9 cellular contexts compared by ENCODE assay signal in the genomic region with DNA sequence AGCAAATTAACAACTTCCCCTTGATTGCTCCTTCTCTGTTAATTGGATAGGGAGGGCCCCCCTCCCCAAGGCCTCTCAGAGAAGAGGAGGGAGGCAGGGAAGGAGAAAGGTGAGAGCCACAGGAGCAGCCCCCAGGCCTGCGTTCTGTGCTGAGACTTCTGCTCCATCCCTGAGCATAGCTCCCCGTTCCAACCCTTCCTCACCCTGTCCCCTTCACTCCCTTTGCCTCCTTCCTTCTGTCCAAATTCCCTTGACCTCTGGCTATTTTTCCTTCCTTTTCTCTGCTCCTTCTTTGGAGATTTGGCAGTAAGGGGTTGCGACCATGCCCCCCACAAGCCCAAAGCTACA. TPM values are rescaled to one million over a fixed set of nuclear protein-coding genes. Genes with fewer than 3 reads are reported as not detected.
DNase-seq lines count a peak whose midpoint lies in the region; ATAC-seq and TF ChIP-seq lines count a peak whose summit lies in the region.
"Had no signal": no experiment of that assay in that cellular context is flagged by ENCODE, and none has a peak within 500 bp of the region (broad histone marks: within the 10 kb centered on the region; RNA-seq: fewer than 3 reads in every experiment).

No MANE protein-coding gene starts in this region.

- H3K4me1 Mint-ChIP-seq in activated CD4-positive, alpha-beta memory T cell treated with anti-CD3 and anti-CD28 coated beads, Interleukin-2, amount 10 ng/mL, durations not matched to agents 7 days and 5 days, result peaks cover 28% of the 10 kb centered on the region
- peaks cover 24% of the 10 kb centered on the region for H3K4me1 Mint-ChIP-seq in activated CD4-positive, alpha-beta memory T cell treated with anti-CD3 and anti-CD28 coated beads for 36 hours (ENCODE audit: low read depth)
- peaks cover 19% of the 10 kb centered on the region for H3K4me1 Mint-ChIP-seq in WTC11

- H3K27me3 Mint-ChIP-seq in activated CD4-positive, alpha-beta memory T cell treated with anti-CD3 and anti-CD28 coated beads, Interleukin-2, amount 10 ng/mL, durations not matched to agents 7 days and 5 days, result peaks cover 59% of the 10 kb centered on the region
- H3K27me3 Mint-ChIP-seq in activated CD4-positive, alpha-beta memory T cell treated with anti-CD3 and anti-CD28 coated beads for 36 hours, result peaks cover 46% of the 10 kb centered on the region
- peaks cover 94% of the 10 kb centered on the region for H3K27me3 Mint-ChIP-seq in WTC11 (ENCODE audit: low read depth)

- H3K4me3 ChIP-seq in iPS-11a (ENCODE audit: low read depth, low read length) (peak overlapping the region; percentile 61), subcutaneous abdominal adipose tissue (ENCODE audit: low read depth in 1 of 5, low read length in 5 of 5) (peak overlapping the region; percentile 61 to 83 (median 73))

- peak overlapping the region; percentile 77 for H3K4me3 Mint-ChIP-seq in activated CD4-positive, alpha-beta memory T cell treated with anti-CD3 and anti-CD28 coated beads, Interleukin-2, amount 10 ng/mL, durations not matched to agents 7 days and 5 days
- H3K4me3 Mint-ChIP-seq in activated CD4-positive, alpha-beta memory T cell treated with anti-CD3 and anti-CD28 coated beads for 36 hours, result no peak overlapping the region
- H3K4me3 Mint-ChIP-seq in WTC11, result peak overlapping the region; percentile 79

- no peak for DNase-seq in activated CD4-positive, alpha-beta memory T cell treated with anti-CD3 and anti-CD28 coated beads, Interleukin-2, amount 10 ng/mL, durations not matched to agents 7 days and 5 days
- no peak for DNase-seq in activated CD4-positive, alpha-beta memory T cell treated with anti-CD3 and anti-CD28 coated beads for 36 hours
- no peak for DNase-seq in WTC11 (ENCODE audit: low spot score)
- no peak for DNase-seq in NOMO-1 treated with DMSO at 0.1 percent for 48 hours (lab: John Stamatoyannopoulos, UW; ENCODE audit: unreplicated experiment)

- peaks cover 3 to 15% (median 5%) of the 10 kb centered on the region in 5 donors for H3K27me3 ChIP-seq in subcutaneous abdominal adipose tissue (ENCODE audit: control insufficient read depth in 5 of 5, insufficient read depth in 4 of 5, low read length in 5 of 5)

- H3K27ac ChIP-seq in subcutaneous abdominal adipose tissue (ENCODE audit: low read depth, low read length), result no peak overlapping the region

- no peak for TF ChIP-seq CTCF in WTC11 (IDR thresholded peaks at IDR 0.05)

- H3K9me3 Mint-ChIP-seq in activated CD4-positive, alpha-beta memory T cell treated with anti-CD3 and anti-CD28 coated beads, Interleukin-2, amount 10 ng/mL, durations not matched to agents 7 days and 5 days, result no peaks in the 10 kb centered on the region
- no peaks in the 10 kb centered on the region for H3K9me3 Mint-ChIP-seq in activated CD4-positive, alpha-beta memory T cell treated with anti-CD3 and anti-CD28 coated beads for 36 hours
- no peaks in the 10 kb centered on the region for H3K9me3 Mint-ChIP-seq in WTC11

- H3K27ac Mint-ChIP-seq in activated CD4-positive, alpha-beta memory T cell treated with anti-CD3 and anti-CD28 coated beads, Interleukin-2, amount 10 ng/mL, durations not matched to agents 7 days and 5 days, result no peak overlapping the region
- H3K27ac Mint-ChIP-seq in activated CD4-positive, alpha-beta memory T cell treated with anti-CD3 and anti-CD28 coated beads for 36 hours, result no peak overlapping the region
- no peak overlapping the region for H3K27ac Mint-ChIP-seq in WTC11

- no peak for ATAC-seq in WTC11
- ATAC-seq in GM19467 (IDR thresholded peaks at IDR 0.05; ENCODE audit: unreplicated experiment), result no peak
- ATAC-seq in GM19395 (IDR thresholded peaks at IDR 0.05; ENCODE audit: unreplicated experiment), result no peak

- H3K9me3 ChIP-seq in subcutaneous abdominal adipose tissue (ENCODE audit: control insufficient read depth in 5 of 5, low read length in 5 of 5), result no peaks in the 10 kb centered on the region
- H3K9me3 ChIP-seq: tibial nerve had no signal

- CTCF ChIA-PET in activated CD4-positive, alpha-beta memory T cell treated with anti-CD3 and anti-CD28 coated beads, Interleukin-2, amount 10 ng/mL, durations not matched to agents 7 days and 5 days (lab: Charles Lee), result interaction anchor here (0.6 to 4.8 kb wide), 22 partner anchors 9 to 213 kb away, joined by 3 to 78 read pairs (median 5); a partner anchor contains a TSS
- CTCF ChIA-PET in activated CD4-positive, alpha-beta memory T cell treated with anti-CD3 and anti-CD28 coated beads for 36 hours (lab: Charles Lee), result interaction anchor here (0.5 to 5.9 kb wide), 28 partner anchors 8 to 598 kb away, joined by 3 to 197 read pairs (median 4); a partner anchor contains a TSS
- CTCF ChIA-PET in WTC11 (lab: Charles Lee), result interaction anchor here (0.5 to 4.6 kb wide), 45 partner anchors 9 to 315 kb away, joined by 3 to 120 read pairs (median 5); a partner anchor contains a TSS

- peaks cover 4 to 44% (median 26%) of the 10 kb centered on the region in 5 donors for H3K4me1 ChIP-seq in subcutaneous abdominal adipose tissue (ENCODE audit: control insufficient read depth in 5 of 5, insufficient read depth in 5 of 5, low read length in 5 of 5)

- H3K9ac ChIP-seq in subcutaneous abdominal adipose tissue (ENCODE audit: low read length in 5 of 5), result peak overlapping the region in 1 of 5 donors; percentile 23

- intact Hi-C loops in activated CD4-positive, alpha-beta memory T cell treated with anti-CD3 and anti-CD28 coated beads for 36 hours (cut with micrococcal nuclease), result loop anchor here (1.0 kb wide), 3 partner anchors 17 to 280 kb away; no protein-coding TSS in a partner anchor

- no peaks in the 10 kb centered on the region for H3K36me3 ChIP-seq in subcutaneous abdominal adipose tissue (ENCODE audit: control insufficient read depth in 5 of 5, insufficient read depth in 5 of 5, low read length in 5 of 5)
- H3K36me3 ChIP-seq: tibial nerve had no signal

- no peaks in the 10 kb centered on the region for H3K36me3 Mint-ChIP-seq in activated CD4-positive, alpha-beta memory T cell treated with anti-CD3 and anti-CD28 coated beads, Interleukin-2, amount 10 ng/mL, durations not matched to agents 7 days and 5 days (ENCODE audit: low read depth)
- H3K36me3 Mint-ChIP-seq in activated CD4-positive, alpha-beta memory T cell treated with anti-CD3 and anti-CD28 coated beads for 36 hours, result no peaks in the 10 kb centered on the region
- H3K36me3 Mint-ChIP-seq in WTC11, result no peaks in the 10 kb centered on the region

- POLR2A ChIA-PET in activated CD4-positive, alpha-beta memory T cell treated with anti-CD3 and anti-CD28 coated beads, Interleukin-2, amount 10 ng/mL, durations not matched to agents 7 days and 5 days (lab: Charles Lee), result interaction anchor here (1.0 to 2.3 kb wide), 4 partner anchors 10 to 28 kb away, joined by 3 to 8 read pairs (median 4); a partner anchor contains a TSS
- POLR2A ChIA-PET in activated CD4-positive, alpha-beta memory T cell treated with anti-CD3 and anti-CD28 coated beads for 36 hours (lab: Charles Lee), result interaction anchor here (1.1 kb wide), 1 partner anchor 18 kb away, joined by 4 read pairs; no protein-coding TSS in a partner anchor
- POLR2A ChIA-PET in WTC11 (lab: Charles Lee), result interaction anchor here (1.0 to 2.2 kb wide), 4 partner anchors 14 to 89 kb away, joined by 3 to 7 read pairs (median 4); no protein-coding TSS in a partner anchor

TF ChIP-seq in WTC11, 78 proteins besides CTCF, POLR2A, EP300 and RAD21:
- 0 out of 2 replicates have a peak, but pooled peaks have one; percentile 45 for TF ChIP-seq SMAD4 (CRISPR knock-in tag; IDR thresholded peaks at IDR 0.05)
- TF ChIP-seq OVOL2 (CRISPR knock-in tag; IDR thresholded peaks at IDR 0.05; ENCODE audit: borderline replicate concordance), result no peak

RNA-seq across cellular contexts. Expression of a gene that starts 0.8 kb away (rescaled TPM):
- under 1 TPM; 0.91 to 0.98 TPM for total RNA-seq in activated CD4-positive, alpha-beta memory T cell treated with anti-CD3 and anti-CD28 coated beads, Interleukin-2, amount 10 ng/mL, durations not matched to agents 7 days and 5 days
- 1 to 10 TPM; 1.1 to 1.6 TPM for total RNA-seq in activated CD4-positive, alpha-beta memory T cell treated with anti-CD3 and anti-CD28 coated beads for 36 hours
- total RNA-seq in WTC11 (2021), result 3.9 to 4.9 TPM (median 4.5 TPM) in 3 replicates

RNA-seq across cellular contexts. Expression of a gene that starts 28.5 kb away (rescaled TPM):
- 10 to 100 TPM; 57.3 to 63.3 TPM for total RNA-seq in activated CD4-positive, alpha-beta memory T cell treated with anti-CD3 and anti-CD28 coated beads, Interleukin-2, amount 10 ng/mL, durations not matched to agents 7 days and 5 days
- 10 to 100 TPM; 56.1 to 56.3 TPM for total RNA-seq in activated CD4-positive, alpha-beta memory T cell treated with anti-CD3 and anti-CD28 coated beads for 36 hours
- total RNA-seq in WTC11 (2021), result 150 to 165 TPM (median 152 TPM) in 3 replicates

RNA-seq across cellular contexts. Expression of a gene that starts 31.3 kb away (rescaled TPM):
- total RNA-seq in activated CD4-positive, alpha-beta memory T cell treated with anti-CD3 and anti-CD28 coated beads, Interleukin-2, amount 10 ng/mL, durations not matched to agents 7 days and 5 days, result 100 to 1,000 TPM; 172 to 179 TPM
- 100 to 1,000 TPM; 145 to 152 TPM for total RNA-seq in activated CD4-positive, alpha-beta memory T cell treated with anti-CD3 and anti-CD28 coated beads for 36 hours
- total RNA-seq in WTC11 (2021), result 76.6 to 87.7 TPM (median 77.3 TPM) in 3 replicates

RNA-seq across cellular contexts. Expression of a gene that starts 47.2 kb away (rescaled TPM):
- total RNA-seq in activated CD4-positive, alpha-beta memory T cell treated with anti-CD3 and anti-CD28 coated beads, Interleukin-2, amount 10 ng/mL, durations not matched to agents 7 days and 5 days, result under 1 TPM; 0.28 to 0.40 TPM
- total RNA-seq in activated CD4-positive, alpha-beta memory T cell treated with anti-CD3 and anti-CD28 coated beads for 36 hours, result under 1 TPM; 0.10 to 0.34 TPM
- 0.39 to 0.77 TPM (median 0.62 TPM) in 3 replicates for total RNA-seq in WTC11 (2021)

RNA-seq across cellular contexts. Expression of a gene that starts 55.4 kb away (rescaled TPM):
- total RNA-seq in activated CD4-positive, alpha-beta memory T cell treated with anti-CD3 and anti-CD28 coated beads, Interleukin-2, amount 10 ng/mL, durations not matched to agents 7 days and 5 days, result 10 to 100 TPM; 53.5 to 55.3 TPM
- total RNA-seq in activated CD4-positive, alpha-beta memory T cell treated with anti-CD3 and anti-CD28 coated beads for 36 hours, result 10 to 100 TPM; 46.1 to 48.7 TPM
- total RNA-seq in WTC11 (2021), result 34.0 to 41.4 TPM (median 40.4 TPM) in 3 replicates
